Comparison of ENCODE assay signal across 8 cellular contexts in the genomic region with DNA sequence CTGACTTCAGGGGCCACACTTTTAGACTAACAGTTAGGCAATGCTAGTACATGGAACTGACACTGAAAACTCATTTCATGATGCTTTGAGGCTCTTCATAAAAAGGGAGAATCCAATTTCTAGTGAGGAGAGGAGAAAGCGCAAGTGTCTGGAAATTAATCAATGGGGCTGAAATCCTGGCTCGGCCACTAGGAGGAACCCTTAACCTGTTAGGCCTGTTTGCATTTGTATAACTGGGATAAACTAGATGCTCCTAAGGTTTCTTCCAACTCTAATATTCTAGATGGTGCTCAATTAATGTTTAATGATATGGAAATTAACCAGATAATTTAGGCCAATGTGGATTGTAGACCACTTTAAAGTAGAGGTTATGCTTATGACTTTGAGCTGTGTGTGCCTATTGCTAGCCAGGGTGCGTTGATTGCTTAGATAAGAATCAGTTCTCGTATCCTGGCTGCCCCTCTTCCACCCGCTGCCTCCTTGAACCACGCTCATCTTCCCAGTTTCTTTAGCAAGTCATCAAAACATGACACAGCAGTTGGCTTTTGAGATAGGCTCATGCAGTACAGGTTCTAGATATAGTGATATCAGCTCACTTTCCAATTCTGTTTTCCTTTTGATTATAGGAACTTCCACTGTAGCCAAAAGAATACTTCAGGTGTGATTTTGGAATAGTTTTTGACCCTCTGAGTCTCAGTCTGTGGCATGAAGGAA. TPM values are rescaled to one million over a fixed set of nuclear protein-coding genes. Genes with fewer than 3 reads are reported as not detected.
DNase-seq lines count a peak whose midpoint lies in the region; ATAC-seq, FAIRE-seq and TF ChIP-seq lines count a peak whose summit lies in the region.

No MANE protein-coding gene starts in this region.

- no peak for FAIRE-seq in small intestine (lab: Jason Lieb, UNC)

- DNase-seq in activated CD4-positive, alpha-beta T cell treated with anti-CD3 and anti-CD28 coated beads for 48 hours, result peak; percentile 15
- no peak for DNase-seq in activated CD4-positive, alpha-beta T cell treated with anti-CD3 and anti-CD28 coated beads, Interleukin-2, amount 50 U/mL, for 1 hour
- DNase-seq in NB4 (ENCODE audit: low read depth), result peak; percentile 29
- peak; percentile 51 for DNase-seq in ecto neural progenitor cell (ENCODE audit: low spot score)
- DNase-seq in small intestine, result peak; percentile 18
- DNase-seq in activated CD8-positive, alpha-beta memory T cell treated with anti-CD3 and anti-CD28 coated beads for 24 hours, result no peak

- H3K36me3 ChIP-seq in small intestine (ENCODE audit: control insufficient read depth in 2 of 2, insufficient read depth in 2 of 2, low read length in 2 of 2), result no peaks in the 10 kb centered on the region

- no peak overlapping the region for H3K27ac ChIP-seq in small intestine (ENCODE audit: low read depth in 1 of 2, low read length in 1 of 2)

- H3K9me3 ChIP-seq in small intestine (ENCODE audit: control insufficient read depth, low read depth), result no peaks in the 10 kb centered on the region

- H3K4me1 ChIP-seq in small intestine (ENCODE audit: control insufficient read depth in 2 of 2, insufficient read depth in 1 of 2, low read depth in 1 of 2, low read length in 1 of 2), result no peaks in the 10 kb centered on the region

- TF ChIP-seq CTCF in NB4 (IDR thresholded peaks at IDR 0.05; ENCODE audit: low read depth, low read length), result peak; percentile 50

- H3K27me3 ChIP-seq in small intestine (ENCODE audit: control insufficient read depth in 2 of 2, insufficient read depth in 2 of 2, low read length in 2 of 2), result no peaks in the 10 kb centered on the region

- no peak overlapping the region for H3K4me3 ChIP-seq in NB4 (ENCODE audit: low read depth, low read length)
- no peak overlapping the region for H3K4me3 ChIP-seq in small intestine (ENCODE audit: low read depth in 1 of 2, low read length in 2 of 2)

- TF ChIP-seq POLR2A in NB4 (IDR thresholded peaks at IDR 0.05; ENCODE audit: extremely low read depth, insufficient read length), result no peak

- 37 to 49% (median 48%) methylated on average over 6 of the region's 6 CpGs for WGBS in small intestine, 3 donors

- ATAC-seq in HG02981 (IDR thresholded peaks at IDR 0.05; ENCODE audit: unreplicated experiment), result no peak
- no peak for ATAC-seq in GM19023 (IDR thresholded peaks at IDR 0.05; ENCODE audit: unreplicated experiment)

RNA-seq across cellular contexts. Expression of a gene that starts 16.8 kb away (rescaled TPM):
- polyA plus RNA-seq in small intestine, result 10 to 100 TPM; 26.6 to 33.8 (median 32.4) TPM

Comparison
In these comparisons a context has a peak if more than half of its experiments do, and no peak if none do; other contexts are left out.
1. DNase-seq: peak in activated CD4-positive, alpha-beta T cell treated with anti-CD3 and anti-CD28 coated beads for 48 hours (single experiment), NB4 (single experiment), ecto neural progenitor cell (single experiment) and small intestine (single experiment); none in activated CD4-positive, alpha-beta T cell treated with anti-CD3 and anti-CD28 coated beads, Interleukin-2, amount 50 U/mL, for 1 hour (single experiment) and activated CD8-positive, alpha-beta memory T cell treated with anti-CD3 and anti-CD28 coated beads for 24 hours (single experiment).